Comparison of ENCODE assay signal across 9 cellular contexts in genomic region chr5:1103505-1104326, GRCh38. TPM values are rescaled to one million over a fixed set of nuclear protein-coding genes. Genes with fewer than 3 reads are reported as not detected.
DNase-seq lines count a peak whose midpoint lies in the region; ATAC-seq and TF ChIP-seq lines count a peak whose summit lies in the region.
"Had no signal": no experiment of that assay in that cellular context is flagged by ENCODE, and none has a peak within 500 bp of the region (broad histone marks: within the 10 kb centered on the region; RNA-seq: fewer than 3 reads in every experiment).

No MANE protein-coding gene starts in this region.

- WGBS in aorta, 2 donors: 69 to 71% methylated on average over 33 of the region's 33 CpGs

- no peaks in the 10 kb centered on the region for H3K9me3 Mint-ChIP-seq in MCF 10A (ENCODE audit: unreplicated experiment)

- no peak for TF ChIP-seq CTCF in breast epithelium (IDR thresholded peaks at IDR 0.05)
- no peak for TF ChIP-seq CTCF in MCF 10A (IDR thresholded peaks at IDR 0.05; ENCODE audit: unreplicated experiment)

- peak; percentile 28 for ATAC-seq in aorta (ENCODE audit: low FRiP score)
- ATAC-seq in HG03196 (IDR thresholded peaks at IDR 0.05; ENCODE audit: unreplicated experiment): no peak

- H3K27ac ChIP-seq in breast epithelium (peak overlapping the region; percentile 36 to 65), aorta (ENCODE audit: low read depth in 1 of 2, low read length in 2 of 2) (no peak overlapping the region)

- peak; percentile 35 to 72 for DNase-seq in breast epithelium (ENCODE audit: low spot score in 2 of 2)
- DNase-seq in MCF 10A (ENCODE audit: unreplicated experiment): no peak
- DNase-seq in dermis blood vessel endothelial cell: peak; percentile 71
- peak in 1 of 2 donors; percentile 78 for DNase-seq in aorta
- no peak for DNase-seq in NAMALWA (ENCODE audit: low spot score)
- DNase-seq in NK-92 treated with Interleukin-12 subunit alpha and Interleukin-12 subunit beta, amount 100 ng/mL, for 24 hours (lab: John Stamatoyannopoulos, UW): no peak
- DNase-seq: Calu3 had no signal

- no peaks in the 10 kb centered on the region for H3K4me1 Mint-ChIP-seq in MCF 10A (ENCODE audit: insufficient read depth, unreplicated experiment)

- H3K27ac Mint-ChIP-seq in MCF 10A (ENCODE audit: low read depth, unreplicated experiment): no peak overlapping the region

- TF ChIP-seq POLR2A in breast epithelium (IDR thresholded peaks at IDR 0.05): no peak

- H3K4me1 ChIP-seq in breast epithelium: peaks cover 3 to 11% of the 10 kb centered on the region in 2 donors
- peaks cover 75% of the 10 kb centered on the region for H3K4me1 ChIP-seq in mononuclear cell (ENCODE audit: insufficient read depth, low read length)
- no peaks in the 10 kb centered on the region for H3K4me1 ChIP-seq in aorta (ENCODE audit: control insufficient read depth in 1 of 2, insufficient read depth in 2 of 2, low read length in 2 of 2)

- H3K36me3 Mint-ChIP-seq in MCF 10A (ENCODE audit: insufficient read depth, unreplicated experiment): no peaks in the 10 kb centered on the region

- H3K4me3 Mint-ChIP-seq in MCF 10A (ENCODE audit: unreplicated experiment): no peak overlapping the region

- no peaks in the 10 kb centered on the region for H3K9me3 ChIP-seq in breast epithelium
- no peaks in the 10 kb centered on the region for H3K9me3 ChIP-seq in mononuclear cell (ENCODE audit: low read depth, low read length)
- H3K9me3 ChIP-seq in aorta (ENCODE audit: control insufficient read depth, low read length): no peaks in the 10 kb centered on the region

- H3K27me3 ChIP-seq in breast epithelium (no peaks in the 10 kb centered on the region), mononuclear cell (ENCODE audit: insufficient read depth, low read length) (no peaks in the 10 kb centered on the region), aorta (ENCODE audit: control insufficient read depth in 1 of 2, insufficient read depth in 2 of 2, low read length in 1 of 2) (no peaks in the 10 kb centered on the region)

- BruUV-seq in MCF 10A (replicated peaks; lab: Mats Ljungman, UMichigan): no TSS peak

- H3K4me3 ChIP-seq in breast epithelium (peak overlapping the region in 2 of 3 donors; percentile 5 to 35), mononuclear cell (ENCODE audit: low read length) (peak overlapping the region; percentile 25), aorta (ENCODE audit: low read length in 2 of 2) (no peak overlapping the region)

- H3K36me3 ChIP-seq in breast epithelium: no peaks in the 10 kb centered on the region
- H3K36me3 ChIP-seq in aorta (ENCODE audit: control insufficient read depth in 1 of 2, insufficient read depth in 2 of 2, low read length in 1 of 2): no peaks in the 10 kb centered on the region

- POLR2A ChIA-PET in MCF 10A (lab: Yijun Ruan, JAX): no interaction called here

- H3K27me3 Mint-ChIP-seq in MCF 10A (ENCODE audit: insufficient read depth, unreplicated experiment): peaks cover 11% of the 10 kb centered on the region

- CTCF ChIA-PET in MCF 10A (lab: Yijun Ruan, JAX): no interaction called here

- intact Hi-C loops in breast epithelium (cut with DNase I; ENCODE audit: low total_unique reads) (loop anchor here (5.0 kb wide), 1 partner anchor 191 kb away; no protein-coding TSS in a partner anchor), MCF 10A (cut with micrococcal nuclease) (no loop called here), aorta (cut with DNase I) (no loop called here)

RNA-seq across cellular contexts. Expression of gene SLC12A7, which starts 8.1 kb away (rescaled TPM):
- total RNA-seq in breast epithelium (10 to 100 TPM; 21.4 to 31.5 (median 25.0) TPM), MCF 10A (2022) (6.3 and 8.1 TPM in 2 replicates), dermis blood vessel endothelial cell (31.3 and 38.8 TPM in 2 replicates), mononuclear cell (13.7 TPM), aorta (10 to 100 TPM; 26.6 to 54.4 TPM)
- polyA plus RNA-seq in aorta: 10 to 100 TPM in 1 of 2 donors, 1 to 10 TPM in 1; 4.5 to 12.1 TPM

Comparison
In these comparisons a context has a peak if more than half of its experiments do, and no peak if none do; other contexts are left out.
1. DNase-seq: peak in breast epithelium (2 of 2) and dermis blood vessel endothelial cell (single experiment); none in MCF 10A (single experiment), NAMALWA (single experiment) and NK-92 treated with Interleukin-12 subunit alpha and Interleukin-12 subunit beta, amount 100 ng/mL, for 24 hours (single experiment).
2. H3K27ac ChIP-seq: peak in breast epithelium (2 of 2); none in aorta (0 of 2).
3. H3K4me3 ChIP-seq: peak in breast epithelium (2 of 3) and mononuclear cell (single experiment); none in aorta (0 of 2).